In the genomic region with DNA sequence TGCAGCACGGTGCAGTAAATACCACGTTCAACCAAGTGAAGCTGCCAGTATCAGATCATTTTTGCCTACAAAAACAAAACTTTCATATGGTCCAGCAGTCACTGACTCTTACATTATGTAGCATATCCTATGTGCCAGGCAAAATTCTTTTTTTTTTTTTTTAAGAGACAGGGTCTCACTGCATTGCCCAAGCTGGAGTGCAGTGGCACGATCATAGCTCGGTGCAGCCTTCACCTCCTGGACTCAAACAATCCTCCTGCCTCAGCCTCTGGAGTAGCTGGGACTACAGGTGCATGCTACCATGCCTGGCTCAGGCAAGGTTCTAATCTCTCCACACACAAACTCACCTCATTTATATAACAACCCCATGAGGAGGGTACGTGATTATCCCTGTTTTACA, we compare ENCODE assay signal across 10 cellular contexts.
"Had no signal": no experiment of that assay in that cellular context is flagged by ENCODE, and none has a peak within 500 bp of the region (broad histone marks: within the 10 kb centered on the region; RNA-seq: fewer than 3 reads in every experiment).

No MANE protein-coding gene starts in this region.

- ATAC-seq: activated naive CD4-positive, alpha-beta T cell treated with anti-CD3 and anti-CD28 coated beads, Interleukin-2, amount 50 U/mL, for 72 hours; SK-N-SH treated with all-trans-retinoic acid at 6 μM for 48 hours had no signal

- H3K36me3 ChIP-seq: neutrophil, upper lobe of right lung had no signal

- H3K27me3 ChIP-seq: neutrophil, upper lobe of right lung had no signal

- H3K4me1 ChIP-seq: upper lobe of right lung had no signal

- H3K9me3 ChIP-seq: neutrophil, upper lobe of right lung had no signal

- DNase-seq: activated CD4-positive, alpha-beta T cell treated with anti-CD3 and anti-CD28 coated beads, Interleukin-2, amount 50 U/mL, for 4 hours; activated CD4-positive, CD25-positive, alpha-beta regulatory T cell; activated effector memory CD4-positive, alpha-beta T cell treated with anti-CD3 and anti-CD28 coated beads, Interleukin-2, amount 50 U/mL, for 16 hours; activated T-cell treated with anti-CD3 and anti-CD28 coated beads, Interleukin-2, amount 50 U/mL, for 24 hours; stimulated activated CD4-positive, alpha-beta T cell treated with anti-CD3 and anti-CD28 coated beads, Interleukin-12 subunit alpha, Interleukin-12 subunit beta, amount 100 ng/mL, for 4 hours; stimulated activated naive CD4-positive, alpha-beta T cell treated with Interleukin-2 at 50 U/mL for 16 hours had no signal

- H3K27ac ChIP-seq: neutrophil, upper lobe of right lung had no signal

- H3K4me3 ChIP-seq: upper lobe of right lung had no signal
